11 cellular contexts compared by ENCODE assay signal in genomic region chr19:33248954-33249613, GRCh38. TPM values are rescaled to one million over a fixed set of nuclear protein-coding genes. Genes with fewer than 3 reads are reported as not detected.
DNase-seq lines count a peak whose midpoint lies in the region; ATAC-seq, FAIRE-seq and TF ChIP-seq lines count a peak whose summit lies in the region.
"Had no signal": no experiment of that assay in that cellular context is flagged by ENCODE, and none has a peak within 500 bp of the region (broad histone marks: within the 10 kb centered on the region; RNA-seq: fewer than 3 reads in every experiment).

No MANE protein-coding gene starts in this region.

- no peaks in the 10 kb centered on the region for H3K4me1 Mint-ChIP-seq in chondrocyte (ENCODE audit: low read depth)

- no peaks in the 10 kb centered on the region for H3K4me1 ChIP-seq in pancreas

- H3K27ac Mint-ChIP-seq in chondrocyte (ENCODE audit: unreplicated experiment): no peak overlapping the region
- H3K27ac Mint-ChIP-seq: activated T-helper 1 cell treated with anti-CD3 and anti-CD28 coated beads, Interleukin-12 subunit alpha, Interleukin-12 subunit beta, Interleukin-2, Interleukin-4 antibody, amounts not matched to agents 30 ng/mL and 10 ng/mL and 1 ng/mL, durations not matched to agents 14 hours and 24 hours and 36 hours had no signal

- H3K36me3 Mint-ChIP-seq in chondrocyte (ENCODE audit: low read depth): no peaks in the 10 kb centered on the region

- TF ChIP-seq CTCF in GM12872 (IDR thresholded peaks at IDR 0.05; ENCODE audit: insufficient read depth, low read depth, low read length) (peak; percentile 9; the same call in 1 of the 3 replicates), chondrocyte (IDR thresholded peaks at IDR 0.05) (no peak), pancreas (IDR thresholded peaks at IDR 0.05) (no peak)

- no peak overlapping the region for H3K4me3 ChIP-seq in pancreas

- 70 to 71% methylated on average over 26 to 28 of the region's 28 CpGs for WGBS in pancreas, 2 donors

- H3K27ac ChIP-seq in pancreas: no peak overlapping the region

- no peaks in the 10 kb centered on the region for H3K9me3 Mint-ChIP-seq in chondrocyte (ENCODE audit: low read depth)

- DNase-seq in NAMALWA (ENCODE audit: low spot score): peak; percentile 37
- peak; percentile 82 for DNase-seq in chondrocyte (ENCODE audit: low spot score)
- DNase-seq in pancreas: peak in 1 of 6 donors; percentile 65
- no peak for DNase-seq in activated effector memory CD4-positive, alpha-beta T cell treated with Interleukin-2 at 50 U/mL for 16 hours
- no peak for DNase-seq in NCI-H187 (lab: John Stamatoyannopoulos, UW)
- no peak for DNase-seq in NCI-H2227 (lab: John Stamatoyannopoulos, UW; ENCODE audit: unreplicated experiment)
- no peak for DNase-seq in glomerular visceral epithelial cell (ENCODE audit: extremely low spot score)
- DNase-seq: T-helper 2 cell had no signal

- no peaks in the 10 kb centered on the region for H3K27me3 ChIP-seq in pancreas

- H3K27me3 Mint-ChIP-seq in chondrocyte (ENCODE audit: low read depth): peaks cover 2% of the 10 kb centered on the region

- no peak for FAIRE-seq in pancreas (lab: Jason Lieb, UNC)

- H3K36me3 ChIP-seq in pancreas: no peaks in the 10 kb centered on the region

- intact Hi-C loops in pancreas (cut with DNase I): loop anchor here in 2 of 3 donors (10.0 kb wide), 2 partner anchors 156 to 526 kb away; no protein-coding TSS in a partner anchor

- H3K4me3 Mint-ChIP-seq in chondrocyte (ENCODE audit: unreplicated experiment): no peak overlapping the region
- H3K4me3 Mint-ChIP-seq: activated T-helper 1 cell treated with anti-CD3 and anti-CD28 coated beads, Interleukin-12 subunit alpha, Interleukin-12 subunit beta, Interleukin-2, Interleukin-4 antibody, amounts not matched to agents 30 ng/mL and 10 ng/mL and 1 ng/mL, durations not matched to agents 14 hours and 24 hours and 36 hours had no signal

- peak in 3 of 4 donors; percentile 36 to 65 (median 52) for ATAC-seq in pancreas

- no peaks in the 10 kb centered on the region for H3K9me3 ChIP-seq in pancreas

RNA-seq across cellular contexts. Expression of gene SLC7A10, which starts 23.4 kb away (rescaled TPM):
- not detected in 3 replicates for total RNA-seq in chondrocyte
- under 1 TPM in 1 of 6 donors, not detected in 5; 0.38 TPM for total RNA-seq in pancreas
- 1 to 10 TPM in 1 of 2 donors, under 1 TPM in 1; 0.28 to 1.3 TPM for polyA plus RNA-seq in pancreas
- total RNA-seq: activated T-helper 1 cell treated with anti-CD3 and anti-CD28 coated beads, Interleukin-12 subunit alpha, Interleukin-12 subunit beta, Interleukin-2, Interleukin-4 antibody, amounts not matched to agents 30 ng/mL and 10 ng/mL and 1 ng/mL, durations not matched to agents 14 hours and 24 hours and 36 hours; glomerular endothelial cell had no signal

RNA-seq across cellular contexts. Expression of gene CEBPA, which starts 53.2 kb away (rescaled TPM):
- total RNA-seq in chondrocyte: 0.56 to 2.2 TPM (median 1.7 TPM) in 3 replicates
- total RNA-seq in pancreas: 10 to 100 TPM in 3 of 6 donors, 1 to 10 TPM in 3; 6.1 to 18.7 (median 9.7) TPM
- 1 to 10 TPM; 4.4 to 7.7 TPM for polyA plus RNA-seq in pancreas

RNA-seq across cellular contexts. Expression of gene LRP3, which starts 55.0 kb away (rescaled TPM):
- total RNA-seq in chondrocyte (31.2 to 36.4 TPM (median 33.2 TPM) in 3 replicates), pancreas (10 to 100 TPM in 5 of 6 donors, 1 to 10 TPM in 1; 7.2 to 21.0 (median 13.2) TPM)
- 10 to 100 TPM in 1 of 2 donors, 1 to 10 TPM in 1; 9.2 to 18.9 TPM for polyA plus RNA-seq in pancreas

Comparison
In these comparisons a context has a peak if more than half of its experiments do, and no peak if none do; other contexts are left out.
1. DNase-seq: peak in NAMALWA (single experiment) and chondrocyte (single experiment); none in activated effector memory CD4-positive, alpha-beta T cell treated with Interleukin-2 at 50 U/mL for 16 hours (single experiment), NCI-H187 (0 of 2), NCI-H2227 (single experiment) and glomerular visceral epithelial cell (single experiment).